9 cellular contexts compared by ENCODE assay signal in the genomic region with DNA sequence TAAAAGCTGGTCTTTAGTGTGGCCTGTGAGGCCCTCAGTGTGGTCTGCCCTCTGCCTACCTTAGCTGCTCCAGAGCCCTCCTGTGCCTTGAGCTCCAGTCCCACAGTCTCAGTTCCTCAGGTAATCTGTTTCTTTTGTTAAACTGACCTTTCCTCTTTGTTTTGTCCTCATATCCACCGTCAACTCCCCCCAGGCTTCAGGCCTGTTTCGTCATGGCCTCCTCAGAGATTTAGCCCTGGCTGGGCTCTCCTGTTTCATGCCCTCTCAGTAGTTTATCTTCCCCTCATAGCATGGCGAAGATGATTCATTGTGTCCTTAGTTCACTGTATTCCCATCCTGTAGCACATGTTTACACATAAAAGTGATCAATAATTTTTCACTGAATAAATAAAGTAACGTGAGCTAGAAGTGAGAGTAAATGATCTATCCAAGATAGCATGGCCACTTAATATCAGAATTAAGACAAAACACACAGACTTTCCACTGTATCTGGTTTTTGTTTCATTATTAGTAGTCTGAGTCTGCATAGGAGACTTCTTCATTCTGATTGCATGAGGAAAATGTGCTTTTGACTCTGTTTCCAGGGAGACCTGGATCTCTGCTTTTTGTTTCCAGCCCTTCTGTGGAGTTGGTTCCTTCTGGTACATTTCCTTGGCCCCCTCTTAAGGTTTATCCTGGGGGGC.
DNase-seq lines count a peak whose midpoint lies in the region; ATAC-seq and FAIRE-seq lines count a peak whose summit lies in the region.
"Had no signal": no experiment of that assay in that cellular context is flagged by ENCODE, and none has a peak within 500 bp of the region (broad histone marks: within the 10 kb centered on the region; RNA-seq: fewer than 3 reads in every experiment).

No MANE protein-coding gene starts in this region.

- H3K36me3 ChIP-seq in mesodermal cell (ENCODE audit: control insufficient read depth, insufficient read depth, low read length), result no peaks in the 10 kb centered on the region
- H3K36me3 ChIP-seq: heart right ventricle had no signal

- peak overlapping the region; percentile 65 for H3K27ac ChIP-seq in mesodermal cell (ENCODE audit: low read depth, low read length, severe bottlenecking)
- H3K27ac ChIP-seq: heart right ventricle had no signal

- 75 to 77% methylated on average over 2 of the region's 4 CpGs for WGBS in mesodermal cell (ENCODE audit: insufficient coverage in 2 of 2), 2 experiments

- intact Hi-C loops in activated naive CD4-positive, alpha-beta T cell treated with anti-CD3 and anti-CD28 coated beads for 36 hours (cut with micrococcal nuclease), result no loop called here
- intact Hi-C loops in Right ventricle myocardium inferior (cut with DNase I), result no loop called here

- peaks cover 2% of the 10 kb centered on the region for H3K36me3 Mint-ChIP-seq in activated naive CD4-positive, alpha-beta T cell treated with anti-CD3 and anti-CD28 coated beads for 36 hours (ENCODE audit: low read depth)
- H3K36me3 Mint-ChIP-seq in activated CD4-positive, alpha-beta memory T cell treated with anti-CD3 and anti-CD28 coated beads, Interleukin-2, amount 10 ng/mL, durations not matched to agents 7 days and 5 days (ENCODE audit: low read depth), result no peaks in the 10 kb centered on the region

- CTCF ChIA-PET in activated naive CD4-positive, alpha-beta T cell treated with anti-CD3 and anti-CD28 coated beads for 36 hours (lab: Charles Lee), result no interaction called here
- CTCF ChIA-PET in activated CD4-positive, alpha-beta memory T cell treated with anti-CD3 and anti-CD28 coated beads, Interleukin-2, amount 10 ng/mL, durations not matched to agents 7 days and 5 days (lab: Charles Lee), result no interaction called here

- POLR2A ChIA-PET in activated CD4-positive, alpha-beta memory T cell treated with anti-CD3 and anti-CD28 coated beads, Interleukin-2, amount 10 ng/mL, durations not matched to agents 7 days and 5 days (lab: Charles Lee), result no interaction called here

- H3K4me3 ChIP-seq in mesodermal cell (ENCODE audit: extremely low read depth, insufficient read depth, low read length, poor library complexity, severe bottlenecking), result no peak overlapping the region
- H3K4me3 ChIP-seq: heart right ventricle had no signal

- H3K9me3 Mint-ChIP-seq in activated naive CD4-positive, alpha-beta T cell treated with anti-CD3 and anti-CD28 coated beads for 36 hours, result peaks cover 6% of the 10 kb centered on the region
- peaks cover 4% of the 10 kb centered on the region for H3K9me3 Mint-ChIP-seq in activated CD4-positive, alpha-beta memory T cell treated with anti-CD3 and anti-CD28 coated beads, Interleukin-2, amount 10 ng/mL, durations not matched to agents 7 days and 5 days

- ATAC-seq in GM21515 (IDR thresholded peaks at IDR 0.05; ENCODE audit: unreplicated experiment) (peak; percentile 90), HG03342 (IDR thresholded peaks at IDR 0.05; ENCODE audit: unreplicated experiment) (peak; percentile 96), Right ventricle myocardium inferior (no peak)
- ATAC-seq: heart right ventricle had no signal

- H3K9me3 ChIP-seq in mesodermal cell (ENCODE audit: control insufficient read depth, low read length), result no peaks in the 10 kb centered on the region
- H3K9me3 ChIP-seq: heart right ventricle had no signal

- H3K4me1 ChIP-seq in mesodermal cell (ENCODE audit: control insufficient read depth, insufficient read depth, low read length, poor library complexity, severe bottlenecking), result peaks cover 12% of the 10 kb centered on the region

- no peak overlapping the region for H3K4me3 Mint-ChIP-seq in activated naive CD4-positive, alpha-beta T cell treated with anti-CD3 and anti-CD28 coated beads for 36 hours
- no peak overlapping the region for H3K4me3 Mint-ChIP-seq in activated CD4-positive, alpha-beta memory T cell treated with anti-CD3 and anti-CD28 coated beads, Interleukin-2, amount 10 ng/mL, durations not matched to agents 7 days and 5 days

- H3K27me3 Mint-ChIP-seq in activated naive CD4-positive, alpha-beta T cell treated with anti-CD3 and anti-CD28 coated beads for 36 hours (ENCODE audit: low read depth), result no peaks in the 10 kb centered on the region
- no peaks in the 10 kb centered on the region for H3K27me3 Mint-ChIP-seq in activated CD4-positive, alpha-beta memory T cell treated with anti-CD3 and anti-CD28 coated beads, Interleukin-2, amount 10 ng/mL, durations not matched to agents 7 days and 5 days

- H3K4me1 Mint-ChIP-seq in activated naive CD4-positive, alpha-beta T cell treated with anti-CD3 and anti-CD28 coated beads for 36 hours (ENCODE audit: low read depth), result no peaks in the 10 kb centered on the region
- peaks cover 4% of the 10 kb centered on the region for H3K4me1 Mint-ChIP-seq in activated CD4-positive, alpha-beta memory T cell treated with anti-CD3 and anti-CD28 coated beads, Interleukin-2, amount 10 ng/mL, durations not matched to agents 7 days and 5 days

- DNase-seq in GM18507 (ENCODE audit: extremely low spot score, insufficient read length, low read depth), result peak; percentile 8
- DNase-seq in activated naive CD4-positive, alpha-beta T cell treated with anti-CD3 and anti-CD28 coated beads for 36 hours, result no peak
- DNase-seq in Right ventricle myocardium inferior (ENCODE audit: missing footprints), result no peak
- no peak for DNase-seq in activated CD4-positive, alpha-beta memory T cell treated with anti-CD3 and anti-CD28 coated beads, Interleukin-2, amount 10 ng/mL, durations not matched to agents 7 days and 5 days
- no peak for DNase-seq in NCI-H82 (lab: John Stamatoyannopoulos, UW)
- DNase-seq: heart right ventricle had no signal

- FAIRE-seq in GM18507 (lab: Jason Lieb, UNC), result peak; percentile 39

- H3K27ac Mint-ChIP-seq in activated naive CD4-positive, alpha-beta T cell treated with anti-CD3 and anti-CD28 coated beads for 36 hours, result no peak overlapping the region
- H3K27ac Mint-ChIP-seq in activated CD4-positive, alpha-beta memory T cell treated with anti-CD3 and anti-CD28 coated beads, Interleukin-2, amount 10 ng/mL, durations not matched to agents 7 days and 5 days, result no peak overlapping the region
